In genomic region chr5:169128679-169129078, GRCh38 we compare ENCODE assay signal across 24 cellular contexts.
"Had no signal": no experiment of that assay in that cellular context is flagged by ENCODE, and none has a peak within 500 bp of the region (broad histone marks: within the 10 kb centered on the region; RNA-seq: fewer than 3 reads in every experiment).

No MANE protein-coding gene starts in this region.

- H3K4me1 ChIP-seq: pancreas, prostate gland, right lobe of liver had no signal

- H3K9me3 ChIP-seq: pancreas, prostate gland, right lobe of liver, uterus had no signal

- H3K4me3 ChIP-seq: hepatocyte, lung, pancreas, prostate gland, right lobe of liver, smooth muscle cell, tibial nerve, uterus had no signal

- H3K27ac ChIP-seq: hepatocyte, pancreas, prostate gland, right lobe of liver, tibial nerve, uterus had no signal

- H3K27me3 ChIP-seq: hepatocyte, pancreas, right lobe of liver, tibial nerve, uterus had no signal

- ATAC-seq: left lobe of liver; natural killer cell; pancreas; right lobe of liver; stimulated activated memory B cell treated with anti-CD40 and anti-IgM and Interleukin-4, amounts not matched to agents 10 μg/mL and 1 μg/mL and 100 μg/mL, for 72 hours; stimulated activated naive CD8-positive, alpha-beta T cell treated with anti-CD3 and anti-CD28 coated beads, Interleukin-15, amount 100 ng/mL, for 72 hours had no signal

- DNase-seq: islet precursor cell; mesendoderm; naive B cell; natural killer cell; nucleus accumbens; pancreas; posterior cingulate gyrus; retina; right lobe of liver; stimulated activated CD4-positive, alpha-beta T cell treated with anti-CD3 and anti-CD28 coated beads, Interleukin-1b, Interleukin-23, amount 100 ng/mL, for 48 hours; stimulated activated CD4-positive, alpha-beta T cell treated with anti-CD3 and anti-CD28 coated beads, Interleukin-2, amount 100 ng/mL, for 48 hours; stimulated activated CD4-positive, alpha-beta T cell treated with anti-CD3 and anti-CD28 coated beads, Interleukin-4, amount 100 ng/mL, for 4 hours; stimulated activated CD8-positive, alpha-beta memory T cell treated with anti-CD3 and anti-CD28 coated beads, Interleukin-4, amount 100 ng/mL, for 48 hours; stimulated activated naive CD4-positive, alpha-beta T cell treated with Interleukin-2 at 50 U/mL for 16 hours; stimulated activated naive CD8-positive, alpha-beta T cell treated with anti-CD3 and anti-CD28 coated beads, Interleukin-15, amount 100 ng/mL, for 72 hours; substantia nigra; uterus had no signal
